Comparison of ENCODE assay signal across 1 cellular context in the genomic region with DNA sequence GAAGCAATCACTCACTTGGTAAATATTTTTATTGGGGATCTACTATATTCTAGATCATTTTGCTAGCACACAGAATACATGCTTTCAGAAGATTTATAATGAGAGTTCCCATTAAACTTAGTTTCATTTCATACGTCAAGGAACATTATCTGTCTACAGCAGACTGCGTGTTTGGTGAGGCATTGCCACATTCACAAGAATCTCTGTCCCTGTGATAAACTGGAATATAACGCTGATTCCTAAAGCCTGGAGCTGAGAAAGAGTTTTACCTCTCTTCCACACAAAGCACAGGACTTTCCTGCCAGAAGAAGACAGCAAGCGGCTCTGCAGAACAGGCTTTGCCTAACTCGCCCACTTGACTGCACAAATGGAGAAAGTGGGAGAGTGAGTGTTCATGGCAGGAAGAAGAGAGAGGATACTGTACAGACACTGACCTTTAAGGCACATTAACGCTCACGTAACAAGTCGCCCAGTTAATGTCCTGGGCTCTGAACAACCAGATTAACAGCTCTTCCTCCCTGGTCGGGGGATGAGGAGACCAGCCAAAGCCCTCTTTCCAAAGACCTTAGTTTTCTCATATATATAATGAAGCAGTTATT.
TF ChIP-seq lines count a peak whose summit lies in the region.

No MANE protein-coding gene starts in this region.

TF ChIP-seq in H1, 55 proteins besides CTCF, POLR2A, EP300 and RAD21:
- TF ChIP-seq RNF2 (IDR thresholded peaks at IDR 0.05; ENCODE audit: borderline replicate concordance, low read depth, low read length, missing control alignments, poor library complexity, severe bottlenecking) = no peak
- TF ChIP-seq, protein P1, sequence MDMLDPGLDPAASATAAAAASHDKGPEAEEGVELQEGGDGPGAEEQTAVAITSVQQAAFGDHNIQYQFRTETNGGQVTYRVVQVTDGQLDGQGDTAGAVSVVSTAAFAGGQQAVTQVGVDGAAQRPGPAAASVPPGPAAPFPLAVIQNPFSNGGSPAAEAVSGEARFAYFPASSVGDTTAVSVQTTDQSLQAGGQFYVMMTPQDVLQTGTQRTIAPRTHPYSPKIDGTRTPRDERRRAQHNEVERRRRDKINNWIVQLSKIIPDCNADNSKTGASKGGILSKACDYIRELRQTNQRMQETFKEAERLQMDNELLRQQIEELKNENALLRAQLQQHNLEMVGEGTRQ (IDR thresholded peaks at IDR 0.05; ENCODE audit: low read length) = no peak
- no peak for TF ChIP-seq SP2 (IDR thresholded peaks at IDR 0.05; ENCODE audit: low read length)
- no peak for TF ChIP-seq BACH1 (IDR thresholded peaks at IDR 0.05; ENCODE audit: low read length)
- no peak for TF ChIP-seq POU5F1 (IDR thresholded peaks at IDR 0.05; ENCODE audit: low read depth, low read length)
- TF ChIP-seq, protein P2, sequence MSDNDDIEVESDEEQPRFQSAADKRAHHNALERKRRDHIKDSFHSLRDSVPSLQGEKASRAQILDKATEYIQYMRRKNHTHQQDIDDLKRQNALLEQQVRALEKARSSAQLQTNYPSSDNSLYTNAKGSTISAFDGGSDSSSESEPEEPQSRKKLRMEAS (IDR thresholded peaks at IDR 0.05) = no peak
- no peak for TF ChIP-seq BCL11A (IDR thresholded peaks at IDR 0.05; ENCODE audit: low read depth in 2 of 2, low read length in 2 of 2)
- no peak for TF ChIP-seq ASH2L (IDR thresholded peaks at IDR 0.05; ENCODE audit: low read length)
- TF ChIP-seq, protein P3, sequence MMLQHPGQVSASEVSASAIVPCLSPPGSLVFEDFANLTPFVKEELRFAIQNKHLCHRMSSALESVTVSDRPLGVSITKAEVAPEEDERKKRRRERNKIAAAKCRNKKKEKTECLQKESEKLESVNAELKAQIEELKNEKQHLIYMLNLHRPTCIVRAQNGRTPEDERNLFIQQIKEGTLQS (IDR thresholded peaks at IDR 0.05; ENCODE audit: insufficient read depth, low read depth, low read length) = no peak
- no peak for TF ChIP-seq CBX5 (IDR thresholded peaks at IDR 0.05; ENCODE audit: low read depth, low read length)
- no peak for TF ChIP-seq RBBP5 (IDR thresholded peaks at IDR 0.05; ENCODE audit: borderline replicate concordance, low read depth, low read length)
- TF ChIP-seq GABPA (IDR thresholded peaks at IDR 0.05; ENCODE audit: borderline replicate concordance, insufficient read depth, low read length) = no peak
- TF ChIP-seq HDAC6 (IDR thresholded peaks at IDR 0.05; ENCODE audit: low read depth, low read length) = no peak
- TF ChIP-seq EGR1 (IDR thresholded peaks at IDR 0.05; ENCODE audit: borderline replicate concordance, low read depth, low read length) = no peak
- TF ChIP-seq MAFK (IDR thresholded peaks at IDR 0.05; ENCODE audit: low read depth, low read length) = no peak
- TF ChIP-seq RXRA (IDR thresholded peaks at IDR 0.05; ENCODE audit: insufficient read depth, low read depth, low read length) = no peak
- TF ChIP-seq CEBPB (IDR thresholded peaks at IDR 0.05; ENCODE audit: low read depth, low read length) = no peak
